ENCODE assay signal across 22 cellular contexts in the genomic region with DNA sequence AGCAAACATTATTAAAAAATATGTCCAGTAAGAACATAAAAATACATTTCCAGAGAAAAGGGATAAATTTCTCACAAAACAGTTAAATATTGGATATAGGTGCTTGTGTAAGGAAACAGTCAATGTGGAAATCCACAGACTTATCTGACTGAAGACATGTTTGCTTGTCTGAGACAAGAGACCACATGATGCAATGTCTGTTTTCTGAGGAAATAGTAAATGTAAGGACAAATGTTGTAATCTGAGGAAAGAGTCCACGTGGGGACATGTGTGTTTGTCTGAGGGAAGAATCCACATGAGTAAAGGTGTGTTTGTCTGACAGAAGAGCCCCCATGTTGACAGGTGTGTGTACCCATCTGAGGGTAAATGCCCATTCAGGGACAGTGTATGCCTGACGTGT.
"Had no signal": no experiment of that assay in that cellular context is flagged by ENCODE, and none has a peak within 500 bp of the region (broad histone marks: within the 10 kb centered on the region; RNA-seq: fewer than 3 reads in every experiment).

No MANE protein-coding gene starts in this region.

- H3K9me3 ChIP-seq: adrenal gland, body of pancreas, mucosa of descending colon, right lobe of liver, testis had no signal

- ATAC-seq: activated CD8-positive, alpha-beta T cell treated with anti-CD3 and anti-CD28 coated beads for 36 hours; activated T-cell treated with anti-CD3 and anti-CD28 coated beads, Interleukin-2, amount 50 U/mL, for 72 hours; body of pancreas; left cardiac atrium; left ventricle myocardium superior; mucosa of descending colon; natural killer cell treated with Interleukin-12 subunit alpha and Interleukin-12 subunit beta and Interleukin-15 and Interleukin-18, amount 100 ng/mL, for 72 hours; right lobe of liver; stimulated activated naive CD8-positive, alpha-beta T cell treated with anti-CD3 and anti-CD28 coated beads, Interleukin-15, Interleukin-2, amounts not matched to agents 100 U/mL and 50 U/mL, for 24 hours; WTC11 had no signal

- H3K4me1 ChIP-seq: adrenal gland, body of pancreas, right lobe of liver, testis had no signal

- H3K36me3 ChIP-seq: adrenal gland, right lobe of liver had no signal

- H3K27ac ChIP-seq: adrenal gland, body of pancreas, right lobe of liver, testis had no signal

- H3K4me3 ChIP-seq: adrenal gland, body of pancreas, mucosa of descending colon, right lobe of liver, testis had no signal

- H3K27me3 ChIP-seq: adrenal gland, body of pancreas, right lobe of liver, testis had no signal

- DNase-seq: activated CD4-positive, alpha-beta T cell treated with anti-CD3 and anti-CD28 coated beads for 1 hour; activated CD4-positive, alpha-beta T cell treated with anti-CD3 and anti-CD28 coated beads, Interleukin-2, amount 10 ng/mL, durations not matched to agents 7 days and 5 days; activated CD8-positive, alpha-beta T cell treated with anti-CD3 and anti-CD28 coated beads for 36 hours; activated naive CD4-positive, alpha-beta T cell; activated naive CD8-positive, alpha-beta T cell treated with anti-CD3 and anti-CD28 coated beads for 36 hours; activated T-cell treated with anti-CD3 and anti-CD28 coated beads, Interleukin-2, amount 50 U/mL, for 72 hours; adrenal gland; aorta; body of pancreas; effector CD8-positive, alpha-beta T cell; glutamatergic neuron; left cardiac atrium; left ventricle myocardium superior; mucosa of descending colon; right lobe of liver; stimulated activated CD4-positive, alpha-beta T cell treated with anti-CD3 and anti-CD28 coated beads, Interleukin-4, amount 100 ng/mL, for 1 hour; stimulated activated naive CD8-positive, alpha-beta T cell treated with anti-CD3 and anti-CD28 coated beads, Interleukin-15, Interleukin-2, amounts not matched to agents 100 U/mL and 50 U/mL, for 24 hours; T1000; testis; trophoblast cell had no signal
